ENCODE assay signal across 10 cellular contexts in the genomic region with DNA sequence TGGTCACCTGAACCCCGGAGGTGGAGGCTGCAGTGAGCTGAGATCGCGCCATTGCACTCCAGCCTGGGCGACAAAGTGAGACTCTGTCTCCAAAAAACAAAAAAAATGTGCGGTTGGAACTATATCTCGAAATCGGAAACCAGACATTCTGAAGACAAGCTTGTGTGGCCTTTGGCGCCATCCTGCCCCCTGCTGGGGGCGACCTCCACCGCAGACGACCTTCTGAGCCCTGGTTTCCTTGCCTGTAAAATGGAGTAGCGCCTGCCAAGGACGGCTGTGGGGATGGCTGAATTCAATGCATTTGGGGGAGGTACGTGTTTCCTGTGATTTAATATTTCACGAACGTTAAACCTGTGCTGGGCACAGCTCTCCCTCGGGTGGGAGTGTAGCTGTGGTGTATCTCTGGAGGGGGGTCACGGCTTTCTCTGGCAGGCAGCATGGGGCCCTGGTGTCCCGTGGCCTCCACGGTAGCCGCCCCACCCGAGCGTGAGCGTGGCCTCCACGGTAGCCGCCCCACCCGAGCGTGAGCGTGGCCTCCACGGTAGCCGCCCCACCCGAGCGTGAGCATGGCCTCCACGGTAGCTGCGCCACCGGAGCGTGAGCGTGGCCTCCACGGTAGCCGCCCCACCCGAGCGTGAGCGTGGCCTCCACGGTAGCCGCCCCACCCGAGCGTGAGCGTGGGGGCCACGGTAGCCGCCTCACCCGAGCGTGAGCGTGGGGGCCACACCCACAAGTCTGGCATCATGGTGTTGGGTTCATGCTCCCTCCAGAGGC. TPM values are rescaled to one million over a fixed set of nuclear protein-coding genes. Genes with fewer than 3 reads are reported as not detected.
DNase-seq lines count a peak whose midpoint lies in the region; ATAC-seq and TF ChIP-seq lines count a peak whose summit lies in the region.
"Had no signal": no experiment of that assay in that cellular context is flagged by ENCODE, and none has a peak within 500 bp of the region (broad histone marks: within the 10 kb centered on the region; RNA-seq: fewer than 3 reads in every experiment).

No MANE protein-coding gene starts in this region.

- CTCF ChIA-PET in Calu3 (lab: Charles Lee) (no interaction called here), OCI-LY7 (lab: Charles Lee; ENCODE audit: unreplicated experiment) (no interaction called here)

- H4K20me1 ChIP-seq in OCI-LY7 (ENCODE audit: insufficient read depth, low read length) = no peaks in the 10 kb centered on the region

- no peaks in the 10 kb centered on the region for H3K9me3 ChIP-seq in OCI-LY7 (ENCODE audit: low read length)

- no peak overlapping the region for H3K27ac ChIP-seq in OCI-LY7 (ENCODE audit: low read depth, low read length, poor library complexity, severe bottlenecking)

- intact Hi-C loops in Calu3 (cut with micrococcal nuclease; ENCODE audit: unreplicated experiment) (no loop called here), OCI-LY7 (cut with micrococcal nuclease; ENCODE audit: unreplicated experiment) (no loop called here), Right ventricle myocardium superior (cut with DNase I) (no loop called here)

- POLR2A ChIA-PET in OCI-LY7 (lab: Charles Lee) = no interaction called here

- peaks cover 38% of the 10 kb centered on the region for H3K36me3 Mint-ChIP-seq in Calu3 (ENCODE audit: insufficient read depth, unreplicated experiment)
- peaks cover 3% of the 10 kb centered on the region for H3K36me3 Mint-ChIP-seq in endothelial cell (ENCODE audit: low read depth, unreplicated experiment)

- H3K4me1 ChIP-seq in OCI-LY7 (ENCODE audit: insufficient read depth, low read length, poor library complexity, severe bottlenecking) = peaks cover 11% of the 10 kb centered on the region

- no peaks in the 10 kb centered on the region for H3K36me3 ChIP-seq in OCI-LY7 (ENCODE audit: insufficient read depth, low read length)

- H3K9me3 Mint-ChIP-seq in Calu3 (ENCODE audit: low read depth, unreplicated experiment) = peaks cover 3% of the 10 kb centered on the region
- no peaks in the 10 kb centered on the region for H3K9me3 Mint-ChIP-seq in endothelial cell (ENCODE audit: unreplicated experiment)
- H3K9me3 Mint-ChIP-seq: naive thymus-derived CD8-positive, alpha-beta T cell had no signal

- H3K4me2 ChIP-seq in OCI-LY7 (ENCODE audit: low read length) = no peak overlapping the region

- peak; percentile 26 for TF ChIP-seq CTCF in Calu3 (IDR thresholded peaks at IDR 0.05; ENCODE audit: unreplicated experiment)
- TF ChIP-seq CTCF in OCI-LY7 (conservative IDR thresholded peaks at IDR 0.05; ENCODE audit: low read length) = peak; percentile 66
- peak; percentile 62 for TF ChIP-seq CTCF in endothelial cell (IDR thresholded peaks at IDR 0.05; ENCODE audit: unreplicated experiment)

- H3K27me3 Mint-ChIP-seq in Calu3 (ENCODE audit: unreplicated experiment) (no peaks in the 10 kb centered on the region), endothelial cell (ENCODE audit: unreplicated experiment) (peaks cover 16% of the 10 kb centered on the region)

- no peaks in the 10 kb centered on the region for H3K4me1 Mint-ChIP-seq in Calu3 (ENCODE audit: low read depth, unreplicated experiment)
- H3K4me1 Mint-ChIP-seq in endothelial cell (ENCODE audit: unreplicated experiment) = no peaks in the 10 kb centered on the region

- no peak for ATAC-seq in GM21786 (IDR thresholded peaks at IDR 0.05; ENCODE audit: unreplicated experiment)
- no peak for ATAC-seq in GM21619 (IDR thresholded peaks at IDR 0.05; ENCODE audit: unreplicated experiment)
- ATAC-seq in Right ventricle myocardium superior (ENCODE audit: poor library complexity) = no peak
- ATAC-seq: naive thymus-derived CD8-positive, alpha-beta T cell had no signal

- H3K79me2 ChIP-seq in OCI-LY7 (ENCODE audit: insufficient read depth, low read depth, low read length) = no peaks in the 10 kb centered on the region

- H3K9me2 ChIP-seq in OCI-LY7 (ENCODE audit: insufficient read depth, low read length) = no peaks in the 10 kb centered on the region

- H2AFZ ChIP-seq in OCI-LY7 (ENCODE audit: low read length) = no peak overlapping the region

- no peak overlapping the region for H3K4me3 ChIP-seq in OCI-LY7 (ENCODE audit: low read depth, low read length, poor library complexity, severe bottlenecking)

- no peak overlapping the region for H3K27ac Mint-ChIP-seq in Calu3 (ENCODE audit: unreplicated experiment)
- H3K27ac Mint-ChIP-seq in endothelial cell (ENCODE audit: unreplicated experiment) = no peak overlapping the region

- DNase-seq in 8988T (peak; percentile 90), Calu3 (no peak), OCI-LY7 (ENCODE audit: low spot score) (peak; percentile 26), endothelial cell (ENCODE audit: low spot score) (peak; percentile 61), Right ventricle myocardium superior (no peak)
- no peak for DNase-seq in activated effector memory CD4-positive, alpha-beta T cell treated with anti-CD3 and anti-CD28 coated beads, Interleukin-2, amount 50 U/mL, for 16 hours
- DNase-seq: NCI-H446 treated with DMSO at 0.1 percent for 48 hours had no signal

- BruUV-seq in Calu3 (replicated peaks; lab: Mats Ljungman, UMichigan) = no TSS peak
- BruUV-seq in OCI-LY7 (replicated peaks; lab: Mats Ljungman, UMichigan) = no TSS peak

- H3K4me3 Mint-ChIP-seq in Calu3 (ENCODE audit: low read depth, unreplicated experiment) (no peak overlapping the region), endothelial cell (ENCODE audit: unreplicated experiment) (no peak overlapping the region)
- H3K4me3 Mint-ChIP-seq: naive thymus-derived CD8-positive, alpha-beta T cell had no signal

RNA-seq across cellular contexts. Expression of gene LRCOL1, which starts 55.3 kb away (rescaled TPM):
- total RNA-seq in Calu3 (2022) (not detected in 2 replicates), OCI-LY7 (2022) (not detected in 2 replicates), endothelial cell (ENCODE audit: unreplicated experiment) (not detected), Right ventricle myocardium superior (not detected)
- not detected in 2 replicates for total RNA-seq in OCI-LY7 (2014; rRNA removed; shearing (Covaris generic))
- total RNA-seq: naive thymus-derived CD8-positive, alpha-beta T cell had no signal

Comparison
In these comparisons a context has a peak if more than half of its experiments do, and no peak if none do; other contexts are left out.
1. DNase-seq: peak in 8988T (single experiment), OCI-LY7 (single experiment) and endothelial cell (single experiment); none in Calu3 (single experiment), activated effector memory CD4-positive, alpha-beta T cell treated with anti-CD3 and anti-CD28 coated beads, Interleukin-2, amount 50 U/mL, for 16 hours (single experiment) and Right ventricle myocardium superior (single experiment).
2. Peak in every context shown above with its lines, with median percentiles within 50 percentile points of each other: CTCF ChIP-seq.